ENCODE assay signal across 20 cellular contexts in the genomic region with DNA sequence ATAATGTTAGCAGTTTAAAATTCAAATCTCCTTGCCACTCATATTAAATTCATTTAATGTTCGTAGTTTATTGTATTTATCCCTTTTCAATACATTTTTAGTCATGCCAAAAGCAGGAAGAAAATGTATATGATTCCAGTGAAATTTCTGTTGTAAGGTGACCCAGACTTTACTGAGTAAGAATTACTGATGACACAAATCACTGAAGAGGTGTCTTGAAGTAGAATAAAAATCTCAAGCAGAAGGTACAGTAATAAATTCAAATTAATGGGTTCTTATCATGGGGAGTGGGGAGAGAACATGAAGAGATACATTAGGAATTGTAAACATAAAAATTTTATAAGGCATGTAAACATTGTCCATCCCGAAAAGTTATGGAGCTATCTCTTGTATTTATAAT. TPM values are rescaled to one million over a fixed set of nuclear protein-coding genes. Genes with fewer than 3 reads are reported as not detected.
DNase-seq lines count a peak whose midpoint lies in the region; ATAC-seq and TF ChIP-seq lines count a peak whose summit lies in the region.
"Had no signal": no experiment of that assay in that cellular context is flagged by ENCODE, and none has a peak within 500 bp of the region (broad histone marks: within the 10 kb centered on the region; RNA-seq: fewer than 3 reads in every experiment).

No MANE protein-coding gene starts in this region.

- DNase-seq in PC-9 (no peak), esophagus muscularis mucosa (ENCODE audit: extremely low spot score) (no peak), osteocyte (ENCODE audit: extremely low spot score, unreplicated experiment) (no peak), superior temporal gyrus (ENCODE audit: extremely low spot score) (peak; percentile 7), germinal center (ENCODE audit: low spot score) (no peak)
- DNase-seq in CD8-positive, alpha-beta memory T cell = no peak
- DNase-seq: ACHN; CD8-positive, alpha-beta T cell; Kasumi-1; MG63; NCI-H1048; NCI-H1417 treated with DMSO at 0.1 percent for 48 hours; NCI-H187; NCI-H446; NCI-H526; SHP77; SK-N-SH had no signal

- peaks cover 24% of the 10 kb centered on the region for H3F3A ChIP-seq in PC-9 (ENCODE audit: insufficient read depth, low read depth)

- no peaks in the 10 kb centered on the region for H4K20me1 ChIP-seq in PC-9 (ENCODE audit: insufficient read depth)
- H4K20me1 ChIP-seq: BLaER1 treated with 17β-estradiol and CSF1 and Interleukin-3, amounts not matched to agents 10 nM and 100 nM had no signal

- no peaks in the 10 kb centered on the region for H3K27me3 Mint-ChIP-seq in osteocyte (ENCODE audit: unreplicated experiment)
- peaks cover 7% of the 10 kb centered on the region in 2 donors for H3K27me3 Mint-ChIP-seq in CD8-positive, alpha-beta memory T cell

- WGBS in esophagus muscularis mucosa = 87% methylated on average over 2 of the region's 2 CpGs

- H3K36me3 Mint-ChIP-seq in osteocyte (ENCODE audit: unreplicated experiment) = peaks cover 29% of the 10 kb centered on the region
- no peaks in the 10 kb centered on the region for H3K36me3 Mint-ChIP-seq in CD8-positive, alpha-beta memory T cell
- H3K36me3 Mint-ChIP-seq: CD8-positive, alpha-beta T cell had no signal

- no peak for TF ChIP-seq POLR2A in esophagus muscularis mucosa (IDR thresholded peaks at IDR 0.05; ENCODE audit: low read depth)

- H3K4me1 Mint-ChIP-seq in osteocyte (ENCODE audit: unreplicated experiment) = peaks cover 91% of the 10 kb centered on the region
- no peaks in the 10 kb centered on the region for H3K4me1 Mint-ChIP-seq in CD8-positive, alpha-beta memory T cell

- no peaks in the 10 kb centered on the region for H3K9me2 ChIP-seq in PC-9 (ENCODE audit: insufficient read depth)
- H3K9me2 ChIP-seq: SK-N-SH had no signal

- CTCF ChIA-PET in PC-9 (lab: Charles Lee) = no interaction called here
- CTCF ChIA-PET in CD8-positive, alpha-beta memory T cell (lab: Charles Lee) = interaction anchor here (1.2 kb wide), 1 partner anchor 9 kb away, joined by 3 read pairs; no protein-coding TSS in a partner anchor

- BruUV-seq in PC-9 (replicated peaks; lab: Mats Ljungman, UMichigan) = no TSS peak

- H3K79me2 ChIP-seq in PC-9 (ENCODE audit: low read depth) = peaks cover 57% of the 10 kb centered on the region

- peaks cover 48% of the 10 kb centered on the region for H3K4me1 ChIP-seq in PC-9 (replicated peaks; ENCODE audit: insufficient read depth)
- peaks cover 75 to 97% (median 92%) of the 10 kb centered on the region in 4 donors for H3K4me1 ChIP-seq in esophagus muscularis mucosa
- H3K4me1 ChIP-seq in CD8-positive, alpha-beta memory T cell (ENCODE audit: insufficient read depth, low read length) = no peaks in the 10 kb centered on the region

- peak overlapping the region; percentile 25; the same call in 1 of the 2 replicates for H3K4me2 ChIP-seq in PC-9
- H3K4me2 ChIP-seq: BLaER1 treated with 17β-estradiol and CSF1 and Interleukin-3, amounts not matched to agents 10 nM and 100 nM; SK-N-SH had no signal

- peak overlapping the region; percentile 3 for H3K27ac Mint-ChIP-seq in osteocyte (ENCODE audit: unreplicated experiment)
- no peak overlapping the region for H3K27ac Mint-ChIP-seq in CD8-positive, alpha-beta memory T cell
- H3K27ac Mint-ChIP-seq: CD8-positive, alpha-beta T cell had no signal

- H3K4me3 Mint-ChIP-seq in osteocyte (ENCODE audit: unreplicated experiment) = no peak overlapping the region
- no peak overlapping the region for H3K4me3 Mint-ChIP-seq in CD8-positive, alpha-beta memory T cell
- H3K4me3 Mint-ChIP-seq: CD8-positive, alpha-beta T cell had no signal

- no peak overlapping the region for H2AFZ ChIP-seq in PC-9

- no peaks in the 10 kb centered on the region for H3K9me3 ChIP-seq in PC-9 (ENCODE audit: insufficient read depth, low read depth)
- H3K9me3 ChIP-seq in esophagus muscularis mucosa = no peaks in the 10 kb centered on the region
- no peaks in the 10 kb centered on the region for H3K9me3 ChIP-seq in CD8-positive, alpha-beta memory T cell (ENCODE audit: low read length)
- H3K9me3 ChIP-seq: BLaER1 treated with 17β-estradiol and CSF1 and Interleukin-3, amounts not matched to agents 10 nM and 100 nM; MG63; SK-N-SH had no signal

- POLR2A ChIA-PET in PC-9 (lab: Charles Lee; ENCODE audit: unreplicated experiment) = no interaction called here
- POLR2A ChIA-PET in CD8-positive, alpha-beta memory T cell (lab: Charles Lee) = no interaction called here

- H3K4me3 ChIP-seq in PC-9 (no peak overlapping the region), esophagus muscularis mucosa (no peak overlapping the region)
- H3K4me3 ChIP-seq in CD8-positive, alpha-beta memory T cell (ENCODE audit: low read length) = no peak overlapping the region
- H3K4me3 ChIP-seq: BLaER1 treated with 17β-estradiol and CSF1 and Interleukin-3, amounts not matched to agents 10 nM and 100 nM; MG63 had no signal

- no peak for TF ChIP-seq EP300 in esophagus muscularis mucosa (IDR thresholded peaks at IDR 0.05)

- H3K27ac ChIP-seq in PC-9 = peak overlapping the region; percentile 13; the same call in 1 of the 2 replicates
- peak overlapping the region in 3 of 4 donors; percentile 66 to 83 (median 73) for H3K27ac ChIP-seq in esophagus muscularis mucosa (replicated peaks in 1 of 4)
- H3K27ac ChIP-seq in CD8-positive, alpha-beta memory T cell (ENCODE audit: low read depth, low read length) = no peak overlapping the region
- H3K27ac ChIP-seq: BLaER1 treated with 17β-estradiol and CSF1 and Interleukin-3, amounts not matched to agents 10 nM and 100 nM had no signal

- no peaks in the 10 kb centered on the region for H3K9me3 Mint-ChIP-seq in osteocyte (ENCODE audit: unreplicated experiment)
- H3K9me3 Mint-ChIP-seq in CD8-positive, alpha-beta memory T cell = no peaks in the 10 kb centered on the region
- H3K9me3 Mint-ChIP-seq: CD8-positive, alpha-beta T cell had no signal

- no peaks in the 10 kb centered on the region for H3K27me3 ChIP-seq in PC-9 (ENCODE audit: insufficient read depth, low read depth)
- no peaks in the 10 kb centered on the region for H3K27me3 ChIP-seq in esophagus muscularis mucosa
- H3K27me3 ChIP-seq in CD8-positive, alpha-beta memory T cell (ENCODE audit: insufficient read depth, low read length, poor library complexity, severe bottlenecking) = no peaks in the 10 kb centered on the region
- H3K27me3 ChIP-seq: BLaER1 treated with 17β-estradiol and CSF1 and Interleukin-3, amounts not matched to agents 10 nM and 100 nM; MG63 had no signal

- H3K36me3 ChIP-seq in PC-9 (ENCODE audit: low read depth) (peaks cover 13% of the 10 kb centered on the region; the same call in 1 of the 2 replicates), esophagus muscularis mucosa (peaks cover 0 to 9% (median 0%) of the 10 kb centered on the region in 4 donors)
- no peaks in the 10 kb centered on the region for H3K36me3 ChIP-seq in CD8-positive, alpha-beta memory T cell (ENCODE audit: insufficient read depth, low read length)
- H3K36me3 ChIP-seq: BLaER1 treated with 17β-estradiol and CSF1 and Interleukin-3, amounts not matched to agents 10 nM and 100 nM had no signal

- intact Hi-C loops in PC-9 (cut with micrococcal nuclease; ENCODE audit: unreplicated experiment) (no loop called here), esophagus muscularis mucosa (cut with DNase I) (no loop called here)

- TF ChIP-seq CTCF in PC-9 (conservative IDR thresholded peaks at IDR 0.05) = no peak
- no peak for TF ChIP-seq CTCF in esophagus muscularis mucosa (IDR thresholded peaks at IDR 0.05)
- TF ChIP-seq CTCF in osteocyte (IDR thresholded peaks at IDR 0.05) = no peak

- ATAC-seq in HG03045 (IDR thresholded peaks at IDR 0.05; ENCODE audit: unreplicated experiment) (no peak), HG03342 (IDR thresholded peaks at IDR 0.05; ENCODE audit: unreplicated experiment) (no peak)
- ATAC-seq: CD8-positive, alpha-beta T cell had no signal

RNA-seq across cellular contexts. Expression of gene STARD13, which starts 19.9 kb away (rescaled TPM):
- 13.9 and 19.6 TPM in 2 replicates for total RNA-seq in PC-9 (2021)
- total RNA-seq in esophagus muscularis mucosa = 10 to 100 TPM; 44.9 to 59.2 (median 56.2) TPM
- total RNA-seq in osteocyte = 64.8 and 72.0 TPM in 2 replicates
- total RNA-seq in CD8-positive, alpha-beta memory T cell = under 1 TPM; 0.40 to 0.48 TPM
- not detected for polyA plus RNA-seq in CD8-positive, alpha-beta memory T cell
- total RNA-seq: CD8-positive, alpha-beta T cell had no signal

Comparison
In these comparisons a context has a peak if more than half of its experiments do, and no peak if none do; other contexts are left out.
1. RNA of gene STARD13, which starts 19.9 kb away (total RNA-seq): 64.8 to 72.0 TPM in osteocyte, 44.9 to 59.2 TPM in esophagus muscularis mucosa and 13.9 to 19.6 TPM in PC-9; 0.40 to 0.48 TPM in CD8-positive, alpha-beta memory T cell; every median in the first group is over 10 times any median in the second.